8 cellular contexts compared by ENCODE assay signal in genomic region chr4:109729155-109729562, GRCh38. TPM values are rescaled to one million over a fixed set of nuclear protein-coding genes. Genes with fewer than 3 reads are reported as not detected.
DNase-seq lines count a peak whose midpoint lies in the region; ATAC-seq and TF ChIP-seq lines count a peak whose summit lies in the region.

No MANE protein-coding gene starts in this region.

- H3K4me3 Mint-ChIP-seq in WTC11, result peak overlapping the region; percentile 90

- POLR2A ChIA-PET in A673 (lab: Charles Lee; ENCODE audit: low non-redundant PET), result no interaction called here
- POLR2A ChIA-PET in WTC11 (lab: Charles Lee), result interaction anchor here (0.6 to 1.3 kb wide), 3 partner anchors 26 to 268 kb away, joined by 3 read pairs; partner anchors contain the start of genes CASP6 and MCUB

- ATAC-seq in WTC11 (no peak), GM21737 (IDR thresholded peaks at IDR 0.05; ENCODE audit: unreplicated experiment) (no peak), HG03025 (IDR thresholded peaks at IDR 0.05; ENCODE audit: low FRiP score, unreplicated experiment) (no peak)

- TSS peak; percentile 37 for BruUV-seq in A673 (replicated peaks; lab: Mats Ljungman, UMichigan)

- peak overlapping the region; percentile 86 for H3K27ac Mint-ChIP-seq in WTC11

- peaks cover 15% of the 10 kb centered on the region for H3K4me1 Mint-ChIP-seq in WTC11

- H3K4me1 ChIP-seq in A673 (ENCODE audit: insufficient read depth, low read length, poor library complexity, severe bottlenecking), result peaks cover 11% of the 10 kb centered on the region

- no peaks in the 10 kb centered on the region; the same call in 1 of the 2 replicates for H3K27me3 Mint-ChIP-seq in WTC11 (ENCODE audit: low read depth)

- H3K27ac ChIP-seq in A673 (ENCODE audit: low read depth, low read length, poor library complexity, severe bottlenecking), result peak overlapping the region; percentile 20

- CTCF ChIA-PET in A673 (lab: Charles Lee) (no interaction called here), WTC11 (lab: Charles Lee) (interaction anchor here (0.6 to 1.8 kb wide), 3 partner anchors 27 to 268 kb away, joined by 3 to 4 read pairs (median 4); no protein-coding TSS in a partner anchor)

- no peaks in the 10 kb centered on the region for H3K36me3 ChIP-seq in A673 (ENCODE audit: insufficient read depth, low read length, poor library complexity, severe bottlenecking)
- H3K36me3 ChIP-seq in H7 (replicated peaks; ENCODE audit: control insufficient read depth, insufficient read depth, low read length), result no peaks in the 10 kb centered on the region; the same call in 1 of the 2 replicates

- no peak for TF ChIP-seq CTCF in A673 (conservative IDR thresholded peaks at IDR 0.05; ENCODE audit: low read depth, low read length)
- no peak for TF ChIP-seq CTCF in WTC11 (IDR thresholded peaks at IDR 0.05)

- intact Hi-C loops in A673 (cut with micrococcal nuclease; ENCODE audit: unreplicated experiment), result no loop called here

- H3K36me3 Mint-ChIP-seq in WTC11, result peaks cover 3% of the 10 kb centered on the region

- H3K9me3 Mint-ChIP-seq in WTC11, result no peaks in the 10 kb centered on the region

- peak; percentile 17 for DNase-seq in A673 (ENCODE audit: low spot score)
- no peak for DNase-seq in H7
- no peak for DNase-seq in WTC11 (ENCODE audit: low spot score)
- DNase-seq in globus pallidus (ENCODE audit: low spot score), result peak; percentile 8
- DNase-seq in putamen (ENCODE audit: low spot score), result peak; percentile 0
- DNase-seq in NCI-H2107 treated with DMSO at 0.1 percent for 48 hours (lab: John Stamatoyannopoulos, UW; ENCODE audit: unreplicated experiment), result no peak

- H3K9me3 ChIP-seq in A673 (ENCODE audit: low read depth, low read length, poor library complexity, severe bottlenecking), result no peaks in the 10 kb centered on the region

- H3K4me3 ChIP-seq in A673 (ENCODE audit: low read depth, low read length, poor library complexity, severe bottlenecking) (peak overlapping the region; percentile 86), H7 (ENCODE audit: insufficient read depth, low read depth, low read length) (peak overlapping the region; percentile 89)

- H3K27me3 ChIP-seq in A673 (replicated peaks; ENCODE audit: insufficient read depth, low read depth, low read length, poor library complexity) (no peaks in the 10 kb centered on the region), H7 (ENCODE audit: control insufficient read depth, insufficient read depth, low read length) (no peaks in the 10 kb centered on the region)

TF ChIP-seq in WTC11, 78 proteins besides CTCF, POLR2A, EP300 and RAD21:
- TF ChIP-seq EMX1 (CRISPR knock-in tag; IDR thresholded peaks at IDR 0.05), result no peak
- no peak for TF ChIP-seq NR1H2 (CRISPR knock-in tag; IDR thresholded peaks at IDR 0.05)
- TF ChIP-seq CREM (CRISPR knock-in tag; IDR thresholded peaks at IDR 0.05), result 0 out of 2 replicates have a peak, but pooled peaks have one; percentile 9
- TF ChIP-seq ERG (CRISPR knock-in tag; IDR thresholded peaks at IDR 0.05), result no peak
- TF ChIP-seq MLX (CRISPR knock-in tag; IDR thresholded peaks at IDR 0.05), result no peak
- TF ChIP-seq ETV6 (CRISPR knock-in tag; IDR thresholded peaks at IDR 0.05), result no peak

RNA-seq across cellular contexts. Expression of gene PLA2G12A, which starts 0.7 kb away (rescaled TPM):
- total RNA-seq in A673 (2021), result 34.5 and 36.9 TPM in 2 replicates
- 41.3 and 49.2 TPM in 2 replicates for total RNA-seq in H7 (2014; rRNA removed; shearing (Covaris generic))
- total RNA-seq in WTC11 (2021), result 47.3 to 53.9 TPM (median 53.0 TPM) in 3 replicates

RNA-seq across cellular contexts. Expression of gene CASP6, which starts 25.9 kb away (rescaled TPM):
- total RNA-seq in A673 (2021), result 30.5 and 33.0 TPM in 2 replicates
- total RNA-seq in H7 (2014; rRNA removed; shearing (Covaris generic)), result 48.4 and 63.5 TPM in 2 replicates
- 23.7 to 26.0 TPM (median 24.5 TPM) in 3 replicates for total RNA-seq in WTC11 (2021)

Comparison
In these comparisons a context has a peak if more than half of its experiments do, and no peak if none do; other contexts are left out.
1. DNase-seq: peak in A673 (single experiment), globus pallidus (single experiment) and putamen (single experiment); none in H7 (single experiment), WTC11 (single experiment) and NCI-H2107 treated with DMSO at 0.1 percent for 48 hours (single experiment).